In the genomic region with DNA sequence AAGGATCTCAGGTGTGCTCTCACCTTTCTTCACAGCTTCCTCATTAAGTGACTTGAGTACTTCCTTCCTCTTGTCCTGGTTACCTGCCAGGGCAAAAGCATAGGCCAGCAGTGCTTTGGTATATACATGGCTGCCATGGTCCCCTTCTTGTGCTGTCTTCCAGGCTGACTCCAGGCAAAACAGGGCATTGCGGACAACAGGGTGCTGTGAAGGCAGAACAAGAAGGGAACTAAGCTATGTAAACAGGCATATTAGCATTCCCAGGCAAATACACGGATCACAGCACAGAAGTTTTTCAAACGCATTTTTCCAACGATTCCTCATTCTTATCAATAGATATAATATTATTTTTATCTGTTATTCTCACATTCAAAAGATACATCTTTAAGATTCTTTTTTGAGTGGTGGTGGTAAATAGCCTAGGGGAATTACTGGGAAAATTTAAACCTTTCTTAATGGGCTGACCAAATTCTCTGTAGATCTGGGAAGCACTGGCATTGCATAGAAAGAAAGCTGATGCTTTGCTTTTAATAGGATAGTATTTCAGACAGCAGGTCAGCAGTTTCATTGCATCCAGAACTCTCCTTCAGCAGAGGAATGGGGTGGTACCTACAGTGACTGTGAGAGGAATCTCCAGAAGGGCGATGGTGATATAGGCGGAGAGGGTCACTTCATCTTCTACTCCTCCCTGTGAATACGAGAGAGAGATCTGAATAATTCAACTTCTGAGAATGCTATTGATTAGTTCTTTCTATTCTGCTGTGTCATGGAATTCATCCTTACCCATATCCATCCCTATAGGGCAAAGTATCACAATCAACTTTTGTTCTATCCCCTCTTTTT, we compare ENCODE assay signal across 21 cellular contexts. TPM values are rescaled to one million over a fixed set of nuclear protein-coding genes. Genes with fewer than 3 reads are reported as not detected.
DNase-seq lines count a peak whose midpoint lies in the region; ATAC-seq and FAIRE-seq lines count a peak whose summit lies in the region.
"Had no signal": no experiment of that assay in that cellular context is flagged by ENCODE, and none has a peak within 500 bp of the region (broad histone marks: within the 10 kb centered on the region; RNA-seq: fewer than 3 reads in every experiment).

No MANE protein-coding gene starts in this region.

- no peak overlapping the region for H3K27ac Mint-ChIP-seq in activated T-cell treated with anti-CD3 and anti-CD28 coated beads, Interleukin-2, amount 50 U/mL, for 72 hours
- H3K27ac Mint-ChIP-seq: B cell; CD4-positive, CD25-positive, alpha-beta regulatory T cell; CD8-positive, alpha-beta T cell; HFFc6 had no signal

- DNase-seq in neuronal stem cell (ENCODE audit: low spot score), result no peak
- no peak for DNase-seq in urothelium cell line (ENCODE audit: low spot score)
- no peak for DNase-seq in GM23248
- DNase-seq in activated T-cell treated with anti-CD3 and anti-CD28 coated beads, Interleukin-2, amount 50 U/mL, for 72 hours, result no peak
- DNase-seq: Caco-2; CD4-positive, CD25-positive, alpha-beta regulatory T cell; CD8-positive, alpha-beta T cell; DMS153; DND-41; GOT3; HFFc6 had no signal

- no peak overlapping the region for H2BK120ac ChIP-seq in neuronal stem cell (ENCODE audit: low read depth, low read length)

- peak overlapping the region; percentile 78 for H4K8ac ChIP-seq in neuronal stem cell (ENCODE audit: low read depth, low read length)

- no peak overlapping the region for H3K4me3 Mint-ChIP-seq in activated T-cell treated with anti-CD3 and anti-CD28 coated beads, Interleukin-2, amount 50 U/mL, for 72 hours
- H3K4me3 Mint-ChIP-seq: B cell; CD4-positive, CD25-positive, alpha-beta regulatory T cell; CD8-positive, alpha-beta T cell; HFFc6 had no signal

- no peaks in the 10 kb centered on the region for H3K9me2 ChIP-seq in GM23248 (ENCODE audit: insufficient read depth)

- no peak overlapping the region for H3K4ac ChIP-seq in neuronal stem cell (ENCODE audit: low read length)

- H3K9ac ChIP-seq in neuronal stem cell (ENCODE audit: low read depth, low read length, poor library complexity), result no peak overlapping the region
- no peak overlapping the region for H3K9ac ChIP-seq in GM23248
- H3K9ac ChIP-seq: BLaER1 had no signal

- H3K18ac ChIP-seq in neuronal stem cell (ENCODE audit: low read length), result no peak overlapping the region

- H2BK15ac ChIP-seq in neuronal stem cell (ENCODE audit: low read length), result no peak overlapping the region

- no peaks in the 10 kb centered on the region for H3K4me1 ChIP-seq in neuronal stem cell (ENCODE audit: control insufficient read depth in 2 of 2, insufficient read depth in 1 of 2, low read depth in 1 of 2, low read length in 2 of 2)
- H3K4me1 ChIP-seq in GM23248 (ENCODE audit: insufficient read depth), result no peaks in the 10 kb centered on the region
- H3K4me1 ChIP-seq: BLaER1, Caco-2, HAP-1 had no signal

- no peak for ATAC-seq in GM19351 (IDR thresholded peaks at IDR 0.05; ENCODE audit: unreplicated experiment)
- ATAC-seq in activated T-cell treated with anti-CD3 and anti-CD28 coated beads, Interleukin-2, amount 50 U/mL, for 72 hours (replicated peaks in 1 of 2), result no peak
- ATAC-seq: CD8-positive, alpha-beta T cell had no signal

- H3K79me1 ChIP-seq in neuronal stem cell (ENCODE audit: low read depth, low read length), result no peaks in the 10 kb centered on the region

- peaks cover 5% of the 10 kb centered on the region for H3K27me3 Mint-ChIP-seq in activated T-cell treated with anti-CD3 and anti-CD28 coated beads, Interleukin-2, amount 50 U/mL, for 72 hours (ENCODE audit: low read depth)

- H3K4me2 ChIP-seq in neuronal stem cell (ENCODE audit: insufficient read depth, low read length, poor library complexity, severe bottlenecking) (no peak overlapping the region), GM23248 (ENCODE audit: unreplicated experiment) (no peak overlapping the region)
- H3K4me2 ChIP-seq: BLaER1 had no signal

- H2AK5ac ChIP-seq in neuronal stem cell (ENCODE audit: low read depth, low read length), result no peak overlapping the region

- H3K36me3 Mint-ChIP-seq in activated T-cell treated with anti-CD3 and anti-CD28 coated beads, Interleukin-2, amount 50 U/mL, for 72 hours (ENCODE audit: insufficient read depth in 2 of 2), result peaks cover 1 to 2% of the 10 kb centered on the region in 2 donors
- H3K36me3 Mint-ChIP-seq: CD4-positive, CD25-positive, alpha-beta regulatory T cell had no signal

- H3F3A ChIP-seq in GM23248 (ENCODE audit: insufficient read depth), result no peaks in the 10 kb centered on the region

- H3K4me3 ChIP-seq in neuronal stem cell (ENCODE audit: low read length in 2 of 2) (no peak overlapping the region), GM23248 (no peak overlapping the region)
- H3K4me3 ChIP-seq: BLaER1, HAP-1 had no signal

- peaks cover 2 to 6% of the 10 kb centered on the region in 2 donors for H3K9me3 Mint-ChIP-seq in activated T-cell treated with anti-CD3 and anti-CD28 coated beads, Interleukin-2, amount 50 U/mL, for 72 hours

- H4K91ac ChIP-seq in neuronal stem cell (ENCODE audit: low read depth, low read length, poor library complexity), result no peak overlapping the region

- H2BK5ac ChIP-seq in neuronal stem cell (ENCODE audit: low read length), result no peak overlapping the region

- peaks cover 0 to 2% of the 10 kb centered on the region in 2 donors for H3K9me3 ChIP-seq in neuronal stem cell (replicated peaks in 1 of 2; ENCODE audit: control insufficient read depth in 2 of 2, insufficient read depth in 1 of 2, low read depth in 1 of 2, low read length in 2 of 2)
- no peaks in the 10 kb centered on the region for H3K9me3 ChIP-seq in GM23248 (ENCODE audit: low read depth)
- H3K9me3 ChIP-seq: Caco-2, HAP-1 had no signal

- no peaks in the 10 kb centered on the region for H3K79me2 ChIP-seq in GM23248 (ENCODE audit: insufficient read depth)

- H3K27ac ChIP-seq in adipose tissue (ENCODE audit: low read depth, low read length) (peak overlapping the region; percentile 38), neuronal stem cell (replicated peaks; ENCODE audit: low read length) (no peak overlapping the region), GM23248 (no peak overlapping the region)
- H3K27ac ChIP-seq: BLaER1, C4-2B had no signal

- 81 to 90% (median 89%) methylated on average over 7 of the region's 7 CpGs for WGBS in adipose tissue, 3 donors
- no CpG with 5 or more reads among the region's 7 CpGs for WGBS in neuronal stem cell (ENCODE audit: extremely low coverage in 2 of 2, insufficient read length in 2 of 2, insufficient replicate concordance in 1 of 2), 2 donors
- WGBS in GM23248 (ENCODE audit: low coverage in 1 of 2, low lambda C conversion rate in 2 of 2, missing lambda C conversion rate in 2 of 2), 2 experiments, result 49 to 53% methylated on average over 7 of the region's 7 CpGs

- H2AFZ ChIP-seq in neuronal stem cell (ENCODE audit: low read length) (no peak overlapping the region), GM23248 (no peak overlapping the region)

- FAIRE-seq in urothelium cell line (lab: Jason Lieb, UNC), result peak; percentile 17
- FAIRE-seq: G401.6, GM12892, H54 had no signal

- H3K27me3 ChIP-seq in neuronal stem cell (ENCODE audit: control insufficient read depth in 3 of 3, insufficient read depth in 3 of 3, low read depth in 1 of 3, low read length in 3 of 3) (no peaks in the 10 kb centered on the region), GM23248 (replicated peaks; ENCODE audit: insufficient read depth) (no peaks in the 10 kb centered on the region)
- H3K27me3 ChIP-seq: BLaER1 had no signal

- H3K36me3 ChIP-seq in neuronal stem cell (replicated peaks in 1 of 2; ENCODE audit: control insufficient read depth in 2 of 2, insufficient read depth in 2 of 2, low read length in 2 of 2) (peaks cover 0 to 100% of the 10 kb centered on the region in 2 donors), GM23248 (ENCODE audit: low read depth) (no peaks in the 10 kb centered on the region)
- H3K36me3 ChIP-seq: BLaER1, HAP-1 had no signal

- H3K4me1 Mint-ChIP-seq in activated T-cell treated with anti-CD3 and anti-CD28 coated beads, Interleukin-2, amount 50 U/mL, for 72 hours (ENCODE audit: low read depth), result no peaks in the 10 kb centered on the region
- H3K4me1 Mint-ChIP-seq: B cell had no signal

- no peak overlapping the region for H2BK12ac ChIP-seq in neuronal stem cell (ENCODE audit: low read length)

- in situ Hi-C loops in GM23248 (cut with MboI), result no loop called here

- no peak overlapping the region for H3K23ac ChIP-seq in neuronal stem cell (ENCODE audit: low read depth, low read length, poor library complexity)

- no peak overlapping the region for H3K14ac ChIP-seq in neuronal stem cell (ENCODE audit: low read length)

- H4K20me1 ChIP-seq in GM23248 (ENCODE audit: insufficient read depth), result no peaks in the 10 kb centered on the region
- H4K20me1 ChIP-seq: BLaER1 had no signal

RNA-seq across cellular contexts. Expression of gene A2M, which starts 38.8 kb away (rescaled TPM):
- polyA plus RNA-seq in adipose tissue (100 to 1,000 TPM in 2 of 3 donors, 10 to 100 TPM in 1; 41.6 to 325 (median 151) TPM), GM23248 (2016; fragmentation: Nextera tagmentation; extraction: Ambion mirVana) (40.1 and 43.2 TPM in 2 replicates)
- polyA plus RNA-seq in neuronal stem cell (2013, experiment 1 of 2), result 0.06 TPM
- 0.06 TPM for polyA plus RNA-seq in neuronal stem cell (2013, experiment 2 of 2)
- 34.9 and 60.6 TPM in 2 replicates for total RNA-seq in GM23248 (2014; rRNA removed; shearing (Covaris generic))
- under 1 TPM in 1 of 2 donors, not detected in 1; 0.60 TPM for total RNA-seq in activated T-cell treated with anti-CD3 and anti-CD28 coated beads, Interleukin-2, amount 50 U/mL, for 72 hours
- total RNA-seq: A172; B cell; CD4-positive, CD25-positive, alpha-beta regulatory T cell; CD8-positive, alpha-beta T cell had no signal
- polyA plus RNA-seq: CD4-positive, CD25-positive, alpha-beta regulatory T cell had no signal

Comparison
In these comparisons a context has a peak if more than half of its experiments do, and no peak if none do; other contexts are left out.
1. RNA of gene A2M, which starts 38.8 kb away (total RNA-seq): 34.9 to 60.6 TPM in GM23248; 0.60 TPM in activated T-cell treated with anti-CD3 and anti-CD28 coated beads, Interleukin-2, amount 50 U/mL, for 72 hours; every median in the first group is over 10 times any median in the second.